26 cellular contexts compared by ENCODE assay signal in genomic region chr10:49278497-49278902, GRCh38. TPM values are rescaled to one million over a fixed set of nuclear protein-coding genes. Genes with fewer than 3 reads are reported as not detected.
"Had no signal": no experiment of that assay in that cellular context is flagged by ENCODE, and none has a peak within 500 bp of the region (broad histone marks: within the 10 kb centered on the region; RNA-seq: fewer than 3 reads in every experiment).

No MANE protein-coding gene starts in this region.

- ATAC-seq: activated CD4-positive, alpha-beta T cell treated with anti-CD3 and anti-CD28 coated beads for 36 hours; activated T-cell treated with anti-CD3 and anti-CD28 coated beads, Interleukin-2, amount 50 U/mL, for 4 hours; T-helper 17 cell had no signal

- H3K9me3 Mint-ChIP-seq: activated B cell treated with CpG ODN at 0.5 μM for 24 hours; activated naive CD8-positive, alpha-beta T cell treated with anti-CD3 and anti-CD28 coated beads for 36 hours; activated T-cell treated with anti-CD3 and anti-CD28 coated beads, Interleukin-2, amount 50 U/mL, for 4 hours; activated T-helper 2 cell treated with anti-CD3 and anti-CD28 coated beads, Interferon-gamma antibody, Interleukin-2, Interleukin-4, amounts not matched to agents 10 μg/mL and 5 μg/mL and 100 μg/mL, durations not matched to agents 14 hours and 24 hours and 36 hours; stimulated activated naive B cell treated with anti-CD40 and anti-IgM and Interleukin-4, amounts not matched to agents 10 μg/mL and 1 μg/mL and 100 μg/mL, for 72 hours; type B pancreatic cell had no signal

- DNase-seq: activated B cell treated with CpG ODN at 0.5 μM for 24 hours; activated CD4-positive, alpha-beta T cell treated with anti-CD3 and anti-CD28 coated beads for 36 hours; activated CD4-positive, alpha-beta T cell treated with anti-CD3 and anti-CD28 coated beads, Interleukin-2, amount 50 U/mL, for 48 hours; activated naive CD4-positive, alpha-beta T cell treated with Interleukin-2 at 50 U/mL for 16 hours; activated naive CD8-positive, alpha-beta T cell treated with anti-CD3 and anti-CD28 coated beads for 36 hours; activated T-cell treated with anti-CD3 and anti-CD28 coated beads, Interleukin-2, amount 50 U/mL, for 4 hours; cortex of kidney; kidney glomerular epithelial cell; midbrain; stimulated activated CD4-positive, alpha-beta T cell treated with anti-CD3 and anti-CD28 coated beads, Interleukin-2, amount 100 ng/mL, for 24 hours; stimulated activated naive B cell treated with anti-CD40 and anti-IgM and Interleukin-4, amounts not matched to agents 10 μg/mL and 1 μg/mL and 100 μg/mL, for 72 hours; SW 1271; T-helper 17 cell; testis had no signal

- H3K4me1 Mint-ChIP-seq: activated CD4-positive, alpha-beta T cell treated with anti-CD3 and anti-CD28 coated beads for 36 hours; activated naive CD8-positive, alpha-beta T cell treated with anti-CD3 and anti-CD28 coated beads for 36 hours had no signal

- H3K4me3 Mint-ChIP-seq: activated B cell treated with CpG ODN at 0.5 μM for 24 hours; activated CD4-positive, alpha-beta T cell treated with anti-CD3 and anti-CD28 coated beads for 36 hours; activated naive CD8-positive, alpha-beta T cell treated with anti-CD3 and anti-CD28 coated beads for 36 hours; activated T-cell treated with anti-CD3 and anti-CD28 coated beads, Interleukin-2, amount 50 U/mL, for 4 hours; stimulated activated naive B cell treated with anti-CD40 and anti-IgM and Interleukin-4, amounts not matched to agents 10 μg/mL and 1 μg/mL and 100 μg/mL, for 72 hours; T-helper 17 cell; type B pancreatic cell had no signal

- H3K27ac Mint-ChIP-seq: activated B cell treated with CpG ODN at 0.5 μM for 24 hours; activated CD4-positive, alpha-beta T cell treated with anti-CD3 and anti-CD28 coated beads for 36 hours; activated naive CD8-positive, alpha-beta T cell treated with anti-CD3 and anti-CD28 coated beads for 36 hours; activated T-helper 2 cell treated with anti-CD3 and anti-CD28 coated beads, Interferon-gamma antibody, Interleukin-2, Interleukin-4, amounts not matched to agents 10 μg/mL and 5 μg/mL and 100 μg/mL, durations not matched to agents 14 hours and 24 hours and 36 hours; progenitor cell of endocrine pancreas; stimulated activated naive B cell treated with anti-CD40 and anti-IgM and Interleukin-4, amounts not matched to agents 10 μg/mL and 1 μg/mL and 100 μg/mL, for 72 hours; T-helper 17 cell; type B pancreatic cell had no signal

- H3K27ac ChIP-seq: breast epithelium, epithelial cell of prostate, SJSA1, skin epidermis, testis had no signal

- H3K4me3 ChIP-seq: breast epithelium, SJSA1, skin epidermis, testis had no signal

- H3K27me3 ChIP-seq: SJSA1, testis had no signal

- H3K4me1 ChIP-seq: breast epithelium, SJSA1, testis had no signal

- H3K36me3 ChIP-seq: breast epithelium, SJSA1 had no signal

- H3K9me3 ChIP-seq: breast epithelium, SJSA1, testis had no signal

- H3K36me3 Mint-ChIP-seq: activated naive CD8-positive, alpha-beta T cell treated with anti-CD3 and anti-CD28 coated beads for 36 hours; type B pancreatic cell had no signal

RNA-seq across cellular contexts. Expression of gene C10orf71, which starts 20.5 kb away (rescaled TPM):
- total RNA-seq: activated B cell treated with CpG ODN at 0.5 μM for 24 hours; activated CD4-positive, alpha-beta T cell treated with anti-CD3 and anti-CD28 coated beads for 36 hours; activated CD8-positive, alpha-beta memory T cell treated with anti-CD3 and anti-CD28 coated beads for 36 hours; activated naive CD8-positive, alpha-beta T cell treated with anti-CD3 and anti-CD28 coated beads for 36 hours; activated T-cell treated with anti-CD3 and anti-CD28 coated beads, Interleukin-2, amount 50 U/mL, for 4 hours; activated T-helper 2 cell treated with anti-CD3 and anti-CD28 coated beads, Interferon-gamma antibody, Interleukin-2, Interleukin-4, amounts not matched to agents 10 μg/mL and 5 μg/mL and 100 μg/mL, durations not matched to agents 14 hours and 24 hours and 36 hours; breast epithelium; cerebellum; liver; omental fat pad; progenitor cell of endocrine pancreas; SJSA1; T-helper 17 cell had no signal
- polyA plus RNA-seq: neural cell had no signal
